ENCODE assay signal across 18 cellular contexts in the genomic region with DNA sequence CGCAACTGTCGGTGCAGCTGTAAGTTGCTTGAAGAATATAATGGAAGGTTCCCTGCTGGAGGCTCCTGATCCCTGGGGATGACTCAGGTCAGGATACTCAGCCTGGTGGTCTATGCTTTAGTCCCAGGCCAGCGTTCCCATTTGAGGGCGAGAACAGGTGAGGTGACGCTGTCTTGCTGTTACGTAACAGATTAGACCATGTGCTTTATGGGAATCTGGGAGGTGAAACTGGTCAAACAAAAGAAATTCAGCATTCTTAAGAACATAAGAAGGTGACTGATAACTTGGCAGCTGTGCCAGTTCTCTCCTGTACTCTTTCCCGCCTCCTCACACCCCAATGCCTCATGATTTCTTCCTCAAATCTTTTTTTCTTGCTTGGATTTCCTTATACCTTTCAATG. TPM values are rescaled to one million over a fixed set of nuclear protein-coding genes. Genes with fewer than 3 reads are reported as not detected.
DNase-seq lines count a peak whose midpoint lies in the region; TF ChIP-seq lines count a peak whose summit lies in the region.
"Had no signal": no experiment of that assay in that cellular context is flagged by ENCODE, and none has a peak within 500 bp of the region (broad histone marks: within the 10 kb centered on the region; RNA-seq: fewer than 3 reads in every experiment).

A gene with protein sequence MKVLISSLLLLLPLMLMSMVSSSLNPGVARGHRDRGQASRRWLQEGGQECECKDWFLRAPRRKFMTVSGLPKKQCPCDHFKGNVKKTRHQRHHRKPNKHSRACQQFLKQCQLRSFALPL (minus strand): TSS at position 114 of the 400 bp plus-strand sequence. CDS start 114 bp downstream, outside the sequence.

- BruUV-seq in Calu3 (replicated peaks; lab: Mats Ljungman, UMichigan), result no TSS peak

- DNase-seq in Calu3 (peak; percentile 19), NCI-H2196 (lab: John Stamatoyannopoulos, UW; ENCODE audit: unreplicated experiment) (peak; percentile 60), epithelial cell of prostate (ENCODE audit: low read depth, low spot score) (peak; percentile 86), progenitor cell of endocrine pancreas (ENCODE audit: low spot score, unreplicated experiment) (no peak), NCI-H2081 treated with DMSO at 0.1 percent for 48 hours (lab: John Stamatoyannopoulos, UW) (no peak), HPDE6-E6E7 (ENCODE audit: extremely low spot score) (no peak), uterus (no peak), islet precursor cell (no peak)
- DNase-seq: activated CD4-positive, alpha-beta T cell treated with anti-CD3 and anti-CD28 coated beads for 4 hours; activated effector memory CD4-positive, alpha-beta T cell treated with anti-CD3 and anti-CD28 coated beads, Interleukin-2, amount 50 U/mL, for 16 hours; amygdala; effector memory CD4-positive, alpha-beta T cell; Kasumi-1; NCI-H2227 treated with DMSO at 0.1 percent for 48 hours; SW 1271 had no signal

- H3K4me3 Mint-ChIP-seq in Calu3 (ENCODE audit: low read depth, unreplicated experiment), result no peak within 1 kb of the TSS
- no peak within 1 kb of the TSS for H3K4me3 Mint-ChIP-seq in progenitor cell of endocrine pancreas (ENCODE audit: low read depth)
- H3K4me3 Mint-ChIP-seq: stimulated activated naive CD8-positive, alpha-beta T cell treated with anti-CD3 and anti-CD28 coated beads, Interleukin-15, Interleukin-2, amounts not matched to agents 100 ng/mL and 50 ng/mL, for 24 hours had no signal

- H3K27ac ChIP-seq in epithelial cell of prostate (peak within 1 kb of the TSS; percentile 57), uterus (no peak within 1 kb of the TSS)

- H3K9me3 ChIP-seq in uterus, result no peaks in the 10 kb centered on the region

- peaks cover 55% of the 10 kb centered on the region for H3K4me1 Mint-ChIP-seq in Calu3 (ENCODE audit: low read depth, unreplicated experiment)
- H3K4me1 Mint-ChIP-seq in progenitor cell of endocrine pancreas (ENCODE audit: low read depth), result peaks cover 52% of the 10 kb centered on the region

- H3K27me3 Mint-ChIP-seq in Calu3 (ENCODE audit: unreplicated experiment) (no peaks in the 10 kb centered on the region), progenitor cell of endocrine pancreas (no peaks in the 10 kb centered on the region)

- H3K9me3 Mint-ChIP-seq in Calu3 (ENCODE audit: low read depth, unreplicated experiment) (no peaks in the 10 kb centered on the region), progenitor cell of endocrine pancreas (ENCODE audit: low read depth) (no peaks in the 10 kb centered on the region)
- H3K9me3 Mint-ChIP-seq: stimulated activated naive CD8-positive, alpha-beta T cell treated with anti-CD3 and anti-CD28 coated beads, Interleukin-15, Interleukin-2, amounts not matched to agents 100 ng/mL and 50 ng/mL, for 24 hours had no signal

- H3K36me3 Mint-ChIP-seq in Calu3 (ENCODE audit: insufficient read depth, unreplicated experiment) (peaks cover 7% of the 10 kb centered on the region), progenitor cell of endocrine pancreas (ENCODE audit: insufficient read depth) (no peaks in the 10 kb centered on the region)

- intact Hi-C loops in Calu3 (cut with micrococcal nuclease; ENCODE audit: unreplicated experiment), result no loop called here
- intact Hi-C loops in uterus (cut with DNase I; ENCODE audit: low total_unique reads), result no loop called here

- H3K4me3 ChIP-seq in uterus, result no peak within 1 kb of the TSS

- H3K27me3 ChIP-seq in uterus, result no peaks in the 10 kb centered on the region

- no peaks in the 10 kb centered on the region for H3K36me3 ChIP-seq in uterus

- no peak for TF ChIP-seq POLR2A in uterus (IDR thresholded peaks at IDR 0.05)

- no peaks in the 10 kb centered on the region for H3K4me1 ChIP-seq in uterus

- CTCF ChIA-PET in Calu3 (lab: Charles Lee), result interaction anchor here (1.7 to 3.1 kb wide), 2 partner anchors 8 to 154 kb away, joined by 5 to 25 read pairs; no protein-coding TSS in a partner anchor

- TF ChIP-seq CTCF in Calu3 (IDR thresholded peaks at IDR 0.05; ENCODE audit: unreplicated experiment), result no peak
- no peak for TF ChIP-seq CTCF in progenitor cell of endocrine pancreas (IDR thresholded peaks at IDR 0.05; ENCODE audit: unreplicated experiment)
- no peak for TF ChIP-seq CTCF in uterus (IDR thresholded peaks at IDR 0.05)

- peak within 1 kb of the TSS; percentile 21 for H3K27ac Mint-ChIP-seq in Calu3 (ENCODE audit: unreplicated experiment)
- peak within 1 kb of the TSS; percentile 96 for H3K27ac Mint-ChIP-seq in progenitor cell of endocrine pancreas

RNA-seq across cellular contexts. Expression of the gene that starts here (rescaled TPM):
- total RNA-seq in Calu3 (2022) (3.8 and 4.0 TPM in 2 replicates), progenitor cell of endocrine pancreas (0.48 and 0.64 TPM in 2 replicates), uterus (not detected)
- total RNA-seq: cerebellum, fibroblast of villous mesenchyme had no signal

Comparison
In these comparisons a context has a peak if more than half of its experiments do, and no peak if none do; other contexts are left out.
1. DNase-seq: peak in Calu3 (single experiment), NCI-H2196 (single experiment) and epithelial cell of prostate (single experiment); none in progenitor cell of endocrine pancreas (single experiment), NCI-H2081 treated with DMSO at 0.1 percent for 48 hours (single experiment), HPDE6-E6E7 (single experiment), uterus (0 of 2) and islet precursor cell (single experiment).